ENCODE assay signal across 1 cellular context in genomic region chr7:21383217-21383832, GRCh38.
A peak's percentile ranks its signal among the peaks of the same experiment; 100 is the strongest.
TF ChIP-seq lines count a peak whose summit lies in the region.

No MANE protein-coding gene starts in this region.

TF ChIP-seq in GM12878, 131 proteins besides CTCF, POLR2A, EP300 and RAD21 (continued from another document):
- TF ChIP-seq PBX3 (IDR thresholded peaks at IDR 0.05; ENCODE audit: insufficient replicate concordance, low read depth, low read length) (no peak), IKZF2 (IDR thresholded peaks at IDR 0.05) (no peak), FOXK2 (IDR thresholded peaks at IDR 0.05) (no peak), EGR1 (IDR thresholded peaks at IDR 0.05; ENCODE audit: borderline replicate concordance in 1 of 2, low read depth in 2 of 2, low read length in 2 of 2) (no peak), CEBPB (IDR thresholded peaks at IDR 0.05; ENCODE audit: borderline replicate concordance in 1 of 2, low read depth in 2 of 2, low read length in 2 of 2) (no peak), ESRRA (IDR thresholded peaks at IDR 0.05; ENCODE audit: low read length) (no peak), MAX (IDR thresholded peaks at IDR 0.05; ENCODE audit: low read depth, low read length) (no peak), POU2F2 (IDR thresholded peaks at IDR 0.05; ENCODE audit: borderline replicate concordance, low read depth, low read length) (no peak), PAX5 (IDR thresholded peaks at IDR 0.05; ENCODE audit: borderline replicate concordance, low read depth, low read length) (no peak), CBFB (IDR thresholded peaks at IDR 0.05; ENCODE audit: low read depth) (no peak), CUX1 (IDR thresholded peaks at IDR 0.05; ENCODE audit: insufficient replicate concordance, low read depth, low read length) (peak; percentile 14), MLLT1 (IDR thresholded peaks at IDR 0.05) (no peak)
